Comparison of ENCODE assay signal across 17 cellular contexts in the genomic region with DNA sequence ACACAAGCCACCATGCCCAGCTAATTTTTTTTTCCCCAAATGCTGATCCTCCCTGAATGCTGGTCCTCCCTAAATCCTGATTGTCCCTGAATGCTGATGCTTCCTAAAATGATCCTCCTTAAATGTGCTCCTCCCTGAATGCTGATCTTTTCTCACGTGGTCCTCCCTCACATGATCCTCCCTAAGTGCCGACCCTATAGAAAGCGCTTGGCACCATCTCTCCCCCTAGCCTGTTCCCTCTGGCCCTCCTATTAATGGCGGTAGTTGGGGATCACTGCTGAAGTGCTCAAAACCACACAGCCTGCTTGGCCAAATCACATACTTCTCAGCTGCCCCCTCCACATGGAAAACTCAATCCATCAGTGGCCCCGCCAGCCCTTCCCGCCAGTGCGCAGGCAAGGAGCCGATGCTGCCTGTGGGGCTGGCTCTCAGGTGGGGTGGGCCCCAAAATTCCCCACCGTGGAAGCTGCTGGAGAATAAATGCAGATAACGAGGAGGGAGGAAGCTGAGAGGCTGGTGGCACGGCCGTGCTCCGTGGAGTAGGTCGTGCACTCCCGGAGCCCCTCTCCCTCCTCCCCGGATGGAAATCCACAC. TPM values are rescaled to one million over a fixed set of nuclear protein-coding genes. Genes with fewer than 3 reads are reported as not detected.
DNase-seq lines count a peak whose midpoint lies in the region; ATAC-seq, FAIRE-seq and TF ChIP-seq lines count a peak whose summit lies in the region.
"Had no signal": no experiment of that assay in that cellular context is flagged by ENCODE, and none has a peak within 500 bp of the region (broad histone marks: within the 10 kb centered on the region; RNA-seq: fewer than 3 reads in every experiment).

No MANE protein-coding gene starts in this region.

- H3K9ac ChIP-seq in H1 (replicated peaks in 1 of 4; ENCODE audit: extremely low read depth in 1 of 4, low read depth in 3 of 4, low read length in 3 of 4): no peak overlapping the region
- no peak overlapping the region for H3K9ac ChIP-seq in SK-N-SH
- H3K9ac ChIP-seq in mammary epithelial cell (ENCODE audit: insufficient read depth, low read length): no peak overlapping the region
- H3K9ac ChIP-seq: BLaER1 had no signal

- H4K20me1 ChIP-seq in GM23338 (replicated peaks; ENCODE audit: insufficient read depth): no peaks in the 10 kb centered on the region
- no peaks in the 10 kb centered on the region for H4K20me1 ChIP-seq in H1 (replicated peaks in 1 of 2; ENCODE audit: control insufficient read depth in 1 of 2, insufficient read depth in 2 of 2, low read length in 2 of 2)
- H4K20me1 ChIP-seq in SK-N-SH (ENCODE audit: insufficient read depth): no peaks in the 10 kb centered on the region
- no peaks in the 10 kb centered on the region for H4K20me1 ChIP-seq in mammary epithelial cell (ENCODE audit: insufficient read depth, low read length)
- H4K20me1 ChIP-seq: BLaER1 had no signal

- H3K4me2 ChIP-seq in GM23338 (no peak overlapping the region), H1 (ENCODE audit: insufficient read depth in 1 of 2, low read depth in 2 of 2, low read length in 2 of 2) (no peak overlapping the region), SK-N-SH (no peak overlapping the region), mammary epithelial cell (ENCODE audit: insufficient read depth, low read depth, low read length) (no peak overlapping the region)
- H3K4me2 ChIP-seq: BLaER1 had no signal

- CTCF ChIA-PET in H1 (lab: Charles Lee; ENCODE audit: partially characterized antibody): interaction anchor here (1.0 to 32.6 kb wide), 6 partner anchors 9 to 124 kb away, joined by 3 to 728 read pairs (median 5); partner anchors contain the start of gene COL26A1
- CTCF ChIA-PET in SK-N-SH (lab: Yijun Ruan, JAX): interaction anchor here (0.8 to 3.3 kb wide), 8 partner anchors 11 to 103 kb away, joined by 3 to 18 read pairs (median 4); no protein-coding TSS in a partner anchor
- CTCF ChIA-PET in mammary epithelial cell (lab: Charles Lee; ENCODE audit: low non-redundant PET): no interaction called here

- peaks cover 12% of the 10 kb centered on the region for H3K4me1 ChIP-seq in GM23338 (ENCODE audit: insufficient read depth)
- H3K4me1 ChIP-seq in H1 (replicated peaks in 1 of 4; ENCODE audit: control insufficient read depth in 3 of 4, insufficient read depth in 4 of 4, low read length in 3 of 4): peaks cover 6 to 18% (median 10%) of the 10 kb centered on the region in 4 experiments; a peak in 6 of 7 replicates
- H3K4me1 ChIP-seq in SK-N-SH (ENCODE audit: control insufficient read depth in 1 of 2, insufficient read depth in 2 of 2, low read depth in 1 of 2, low read length in 1 of 2): peaks cover 5 to 7% of the 10 kb centered on the region in 2 experiments; a peak in 1 of 4 replicates
- peaks cover 8% of the 10 kb centered on the region for H3K4me1 ChIP-seq in mammary epithelial cell (ENCODE audit: insufficient read depth, low read length)
- H3K4me1 ChIP-seq: BLaER1 had no signal

- 86% methylated on average over 12 of the region's 16 CpGs; no CpG with 5 or more reads in 1 of the 2 experiments for WGBS in H1 (ENCODE audit: extremely low coverage in 1 of 2, insufficient coverage in 1 of 2, insufficient read length in 1 of 2, insufficient replicate concordance in 2 of 2, low coverage in 1 of 2, low lambda C conversion rate in 2 of 2, missing lambda C conversion rate in 1 of 2), 2 experiments
- 72% methylated on average over 16 of the region's 16 CpGs for whole genome bisulfite sequencing in SK-N-SH (ENCODE audit: low lambda C conversion rate)
- 89% methylated on average over 12 of the region's 16 CpGs for whole genome bisulfite sequencing in mammary epithelial cell (ENCODE audit: low coverage, missing lambda C conversion rate)

- H3K27me3 ChIP-seq in GM23338 (ENCODE audit: insufficient read depth): no peaks in the 10 kb centered on the region
- H3K27me3 ChIP-seq in H1 (replicated peaks in 1 of 4; ENCODE audit: control insufficient read depth in 3 of 4, extremely low read depth in 1 of 4, insufficient read depth in 3 of 4, low read length in 3 of 4): no peaks in the 10 kb centered on the region
- H3K27me3 ChIP-seq in SK-N-SH (ENCODE audit: insufficient read depth): peaks cover 7% of the 10 kb centered on the region; the same call in 1 of the 2 replicates
- no peaks in the 10 kb centered on the region for H3K27me3 ChIP-seq in mammary epithelial cell (ENCODE audit: insufficient read depth, low read length)
- H3K27me3 ChIP-seq: BLaER1 had no signal

- H2AK5ac ChIP-seq in H1 (ENCODE audit: low read depth, low read length): no peak overlapping the region

- no peak overlapping the region for H2BK15ac ChIP-seq in H1 (ENCODE audit: low read length)

- no TSS peak for BruUV-seq in mammary epithelial cell (replicated peaks; lab: Mats Ljungman, UMichigan)

- H3K4me3 Mint-ChIP-seq in GM23338 (no peak overlapping the region), nephron progenitor cell (no peak overlapping the region)
- H3K4me3 Mint-ChIP-seq: CD8-positive, alpha-beta memory T cell had no signal

- H3K79me1 ChIP-seq in H1 (ENCODE audit: low read depth, low read length): peaks cover 3% of the 10 kb centered on the region

- no peak for TF ChIP-seq EP300 in H1 (IDR thresholded peaks at IDR 0.05; ENCODE audit: borderline replicate concordance in 1 of 2, low read depth in 2 of 2, low read length in 2 of 2)
- TF ChIP-seq EP300 in SK-N-SH (IDR thresholded peaks at IDR 0.05; ENCODE audit: borderline replicate concordance in 1 of 2, low read depth in 1 of 2, low read length in 1 of 2): no peak

- H3K79me2 ChIP-seq in GM23338 (replicated peaks; ENCODE audit: insufficient read depth): peaks cover 13% of the 10 kb centered on the region
- H3K79me2 ChIP-seq in H1 (ENCODE audit: control insufficient read depth in 1 of 2, insufficient read depth in 2 of 2, low read length in 2 of 2): 0 out of 4 replicates have a peak, but pooled peaks cover 0 to 4% of the 10 kb centered on the region in 2 experiments
- no peaks in the 10 kb centered on the region for H3K79me2 ChIP-seq in SK-N-SH (ENCODE audit: insufficient read depth)
- no peaks in the 10 kb centered on the region for H3K79me2 ChIP-seq in mammary epithelial cell (ENCODE audit: insufficient read depth, low read length)

- TF ChIP-seq POLR2A in H1 (IDR thresholded peaks at IDR 0.05; ENCODE audit: control extremely low read depth in 1 of 2, low read depth in 2 of 2, low read length in 2 of 2): no peak

- no peak overlapping the region for H3K4me3 ChIP-seq in GM23338
- no peak overlapping the region for H3K4me3 ChIP-seq in H1 (ENCODE audit: extremely low read depth in 1 of 4, insufficient read depth in 2 of 4, low read depth in 3 of 4, low read length in 4 of 4)
- no peak overlapping the region for H3K4me3 ChIP-seq in SK-N-SH (ENCODE audit: low read depth in 2 of 2, low read length in 1 of 2)
- no peak overlapping the region for H3K4me3 ChIP-seq in mammary epithelial cell (replicated peaks in 1 of 3; ENCODE audit: insufficient read depth in 1 of 3, low read depth in 2 of 3, low read length in 3 of 3)
- H3K4me3 ChIP-seq: BLaER1 had no signal

- H3K23me2 ChIP-seq in H1 (ENCODE audit: low read depth, low read length): no peaks in the 10 kb centered on the region

- FAIRE-seq in H1 (lab: Jason Lieb, UNC): no peak
- FAIRE-seq in urothelium cell line (lab: Jason Lieb, UNC): peak; percentile 20
- FAIRE-seq: GM19239, H54 had no signal

- H2BK5ac ChIP-seq in H1 (ENCODE audit: low read depth, low read length): peak overlapping the region; percentile 27; the same call in 1 of the 2 replicates

- peak overlapping the region; percentile 24; the same call in 1 of the 2 replicates for H3K18ac ChIP-seq in H1 (ENCODE audit: extremely low read depth, low read length)

- no peak for TF ChIP-seq RAD21 in H1 (IDR thresholded peaks at IDR 0.05 in 1 of 2, conservative IDR thresholded peaks at IDR 0.05 in 1 of 2; ENCODE audit: low read depth in 2 of 2, low read length in 2 of 2)
- no peak for TF ChIP-seq RAD21 in SK-N-SH (IDR thresholded peaks at IDR 0.05; ENCODE audit: low read length)

- peak overlapping the region; percentile 45; the same call in 1 of the 2 replicates for H3K27ac Mint-ChIP-seq in GM23338
- H3K27ac Mint-ChIP-seq in nephron progenitor cell: peak overlapping the region; percentile 87
- H3K27ac Mint-ChIP-seq: CD8-positive, alpha-beta memory T cell had no signal

- H3K36me3 Mint-ChIP-seq in GM23338 (ENCODE audit: low read depth) (peaks cover 52% of the 10 kb centered on the region), nephron progenitor cell (ENCODE audit: low read depth) (peaks cover 74% of the 10 kb centered on the region)

- H3K9me2 ChIP-seq in GM23338 (ENCODE audit: insufficient read depth) (no peaks in the 10 kb centered on the region), SK-N-SH (no peaks in the 10 kb centered on the region)

- H3K36me3 ChIP-seq in GM23338 (ENCODE audit: insufficient read depth) (no peaks in the 10 kb centered on the region), H1 (ENCODE audit: control insufficient read depth in 2 of 4, insufficient read depth in 4 of 4, low read length in 3 of 4) (no peaks in the 10 kb centered on the region; a peak in 1 of 8 replicates), SK-N-SH (replicated peaks in 1 of 2; ENCODE audit: control insufficient read depth in 1 of 2, insufficient read depth in 2 of 2, low read length in 1 of 2) (no peaks in the 10 kb centered on the region), mammary epithelial cell (ENCODE audit: insufficient read depth, low read length) (no peaks in the 10 kb centered on the region)
- H3K36me3 ChIP-seq: BLaER1 had no signal

- H3K4me1 Mint-ChIP-seq in GM23338 (peaks cover 30% of the 10 kb centered on the region), nephron progenitor cell (peaks cover 48% of the 10 kb centered on the region)
- H3K4me1 Mint-ChIP-seq: CD8-positive, alpha-beta memory T cell had no signal

- ATAC-seq in GM23338: no peak

- no peak overlapping the region for H4K5ac ChIP-seq in H1 (ENCODE audit: insufficient read length, low read depth, low read length)

- H2AFZ ChIP-seq in GM23338 (no peak overlapping the region), H1 (ENCODE audit: low read length) (no peak overlapping the region), SK-N-SH (ENCODE audit: low read depth) (no peak overlapping the region), mammary epithelial cell (ENCODE audit: low read depth, low read length) (no peak overlapping the region)

- peak overlapping the region; percentile 26 for H2BK120ac ChIP-seq in H1 (replicated peaks; ENCODE audit: low read depth, low read length)

- TF ChIP-seq CTCF in GM23338 (conservative IDR thresholded peaks at IDR 0.05; ENCODE audit: low read depth in 2 of 2) (no peak), H1 (IDR thresholded peaks at IDR 0.05; ENCODE audit: control extremely low read depth in 1 of 3, insufficient read depth in 1 of 3, low read depth in 1 of 3, low read length in 3 of 3) (no peak), nephron progenitor cell (IDR thresholded peaks at IDR 0.05) (no peak), SK-N-SH (IDR thresholded peaks at IDR 0.05) (no peak), mammary epithelial cell (conservative IDR thresholded peaks at IDR 0.05 in 1 of 2, IDR thresholded peaks at IDR 0.05 in 1 of 2; ENCODE audit: extremely low read depth in 1 of 2, insufficient read depth in 1 of 2, low read depth in 1 of 2, low read length in 2 of 2) (no peak)

- dilution Hi-C loops in mammary epithelial cell (cut with HindIII; ENCODE audit: low sequenced_read_pairs): no loop called here

- no peak overlapping the region for H3K27ac ChIP-seq in GM23338 (ENCODE audit: low read depth)
- no peak overlapping the region for H3K27ac ChIP-seq in H1 (ENCODE audit: low read depth, low read length)
- H3K27ac ChIP-seq in SK-N-SH (ENCODE audit: low read depth in 2 of 2, low read length in 1 of 2): no peak overlapping the region
- H3K27ac ChIP-seq in mammary epithelial cell (ENCODE audit: insufficient read depth, low read depth, low read length): no peak overlapping the region
- H3K27ac ChIP-seq: BLaER1, HL-60 had no signal

- H4K8ac ChIP-seq in H1 (ENCODE audit: extremely low read depth, insufficient read depth, low read length): no peak overlapping the region

- H3K27me3 Mint-ChIP-seq in GM23338 (ENCODE audit: insufficient read depth, low read depth, poor library complexity): peaks cover 23% of the 10 kb centered on the region
- peaks cover 10% of the 10 kb centered on the region for H3K27me3 Mint-ChIP-seq in nephron progenitor cell (ENCODE audit: low read depth, poor library complexity)

- POLR2A ChIA-PET in H1 (lab: Charles Lee; ENCODE audit: partially characterized antibody): interaction anchor here (0.6 to 1.3 kb wide), 5 partner anchors 13 to 43 kb away, joined by 3 to 4 read pairs (median 3); partner anchors contain the start of gene COL26A1
- POLR2A ChIA-PET in SK-N-SH (lab: Yijun Ruan, JAX): no interaction called here

- DNase-seq in GM23338 (ENCODE audit: low spot score) (no peak), H1 (ENCODE audit: low read depth in 1 of 2, low spot score in 2 of 2) (no peak), nephron progenitor cell (no peak), urothelium cell line (ENCODE audit: low spot score) (no peak), SK-N-SH (no peak), SKM-1 (lab: John Stamatoyannopoulos, UW; ENCODE audit: unreplicated experiment) (no peak), mammary epithelial cell (no peak)
- DNase-seq: 8988T; AML-193; Caco-2; CD8-positive, alpha-beta memory T cell; DND-41; GDM1 had no signal

- no peak overlapping the region for H4K91ac ChIP-seq in H1 (replicated peaks; ENCODE audit: insufficient read length, low read length)

- peak overlapping the region; percentile 64 for H3K4ac ChIP-seq in H1 (replicated peaks; ENCODE audit: insufficient read length, low read depth, low read length)

- H3K9me3 ChIP-seq in H1 (ENCODE audit: insufficient read depth in 2 of 2, low read depth in 1 of 2, low read length in 1 of 2): peaks cover 8 to 13% of the 10 kb centered on the region in 2 experiments; a peak in 1 of 4 replicates
- H3K9me3 ChIP-seq in SK-N-SH: 0 out of 2 replicates have a peak, but pooled peaks cover 5% of the 10 kb centered on the region
- H3K9me3 ChIP-seq in mammary epithelial cell (replicated peaks; ENCODE audit: insufficient read depth, low read length): peaks cover 4% of the 10 kb centered on the region

- H2BK20ac ChIP-seq in H1 (ENCODE audit: low read length): peak overlapping the region; percentile 92; the same call in 1 of the 2 replicates

- H3F3A ChIP-seq in GM23338 (replicated peaks; ENCODE audit: low read depth): peaks cover 20% of the 10 kb centered on the region
- H3F3A ChIP-seq in SK-N-SH (replicated peaks; ENCODE audit: insufficient read depth): peaks cover 3% of the 10 kb centered on the region

- H3K14ac ChIP-seq in H1 (ENCODE audit: insufficient read length): no peak overlapping the region

- in situ Hi-C loops in mammary epithelial cell (cut with MboI; ENCODE audit: low sequenced_read_pairs in 2 of 2): no loop called here

- intact Hi-C loops in mammary epithelial cell (cut with micrococcal nuclease): no loop called here

- H3K23ac ChIP-seq in H1 (ENCODE audit: insufficient read length): no peak overlapping the region

- H2BK12ac ChIP-seq in H1 (ENCODE audit: low read depth, low read length): 0 out of 2 replicates have a peak overlapping the region, but pooled peaks have one; percentile 6

- H3K9me3 Mint-ChIP-seq in GM23338 (peaks cover 35% of the 10 kb centered on the region), nephron progenitor cell (peaks cover 45% of the 10 kb centered on the region)

- H3K56ac ChIP-seq in H1 (replicated peaks; ENCODE audit: insufficient read length, low read depth, low read length): no peak overlapping the region

RNA-seq across cellular contexts. Expression of gene COL26A1, which starts 42.9 kb away (rescaled TPM):
- total RNA-seq in GM23338 (2014; rRNA removed; shearing (Covaris generic)): 51.7 and 55.0 TPM in 2 replicates
- polyA plus RNA-seq in GM23338 (2016; fragmentation: Nextera tagmentation; extraction: Ambion mirVana): 17.8 and 20.6 TPM in 2 replicates
- 68.8 and 71.4 TPM in 2 replicates for total RNA-seq in H1 (2021; fragmentation: NEBNext Ultra II Directional; extraction: Animal tissue kit (Norgen Biotek cat#: 25700))
- polyA plus RNA-seq in H1 (2011; rRNA removed): 51.1 and 68.1 TPM in 2 replicates
- polyA plus RNA-seq in H1 (2011; cell fraction: cytosol; rRNA removed): 64.7 TPM
- polyA plus RNA-seq in H1 (2011; cell fraction: nucleus; rRNA removed): 90.6 TPM
- polyA plus RNA-seq in H1 (2012, experiment 1 of 2): 53.7 to 60.1 TPM (median 59.5 TPM) in 4 replicates
- polyA plus RNA-seq in H1 (2012, experiment 2 of 2): 54.5 TPM
- 95.9 TPM for polyA plus RNA-seq in H1 (2013, experiment 1 of 2)
- 94.8 TPM for polyA plus RNA-seq in H1 (2013, experiment 2 of 2)
- 17.5 and 19.5 TPM in 2 replicates for polyA minus RNA-seq in H1 (2011; rRNA and poly(A)+ RNA removed)
- 29.7 TPM for polyA minus RNA-seq in H1 (2011; cell fraction: cytosol; rRNA and poly(A)+ RNA removed)
- polyA minus RNA-seq in H1 (2011; cell fraction: nucleus; rRNA and poly(A)+ RNA removed): 19.1 TPM
- polyA plus RNA-seq in SK-N-SH (2012; rRNA removed): 0.05 and 0.06 TPM in 2 replicates
- polyA plus RNA-seq in SK-N-SH (2012; cell fraction: cytosol; rRNA removed): 0.04 and 0.05 TPM in 2 replicates
- 0.13 and 0.47 TPM in 2 replicates for polyA plus RNA-seq in SK-N-SH (2012; cell fraction: nucleus; rRNA removed)
- total RNA-seq in mammary epithelial cell: not detected
- polyA plus RNA-seq in mammary epithelial cell: not detected
- polyA minus RNA-seq in mammary epithelial cell: not detected
- total RNA-seq: CD8-positive, alpha-beta memory T cell had no signal
- polyA plus RNA-seq: CD8-positive, alpha-beta memory T cell had no signal

Comparison
In these comparisons a context has a peak if more than half of its experiments do, and no peak if none do; other contexts are left out.
1. RNA of gene COL26A1, which starts 42.9 kb away (polyA plus RNA-seq): 51.1 to 95.9 TPM in H1 and 17.8 to 20.6 TPM in GM23338; 0.04 to 0.47 TPM in SK-N-SH and not detected in mammary epithelial cell (single experiment); every median in the first group is over 10 times any median in the second.